Comparison of ENCODE assay signal across 16 cellular contexts in genomic region chr1:23522244-23523013, GRCh38. TPM values are rescaled to one million over a fixed set of nuclear protein-coding genes. Genes with fewer than 3 reads are reported as not detected.
A peak's percentile ranks its signal among the peaks of the same experiment; 100 is the strongest.
DNase-seq lines count a peak whose midpoint lies in the region; ATAC-seq, FAIRE-seq and TF ChIP-seq lines count a peak whose summit lies in the region.
"Had no signal": no experiment of that assay in that cellular context is flagged by ENCODE, and none has a peak within 500 bp of the region (broad histone marks: within the 10 kb centered on the region; RNA-seq: fewer than 3 reads in every experiment).

No MANE protein-coding gene starts in this region.

- TF ChIP-seq CTCF in A549 (IDR thresholded peaks at IDR 0.05) (no peak), PC-9 (conservative IDR thresholded peaks at IDR 0.05) (no peak), kidney (IDR thresholded peaks at IDR 0.05; ENCODE audit: borderline replicate concordance, extremely low read depth, insufficient read depth) (no peak)

- TF ChIP-seq POLR2A in A549 (IDR thresholded peaks at IDR 0.05; ENCODE audit: low read length): no peak

- 86% methylated on average over 7 of the region's 7 CpGs for WGBS in A549 (ENCODE audit: missing lambda C conversion rate)

- intact Hi-C loops in PC-9 (cut with micrococcal nuclease; ENCODE audit: unreplicated experiment): no loop called here
- intact Hi-C loops in kidney (cut with DNase I): no loop called here

- no peak overlapping the region for H3K4me2 ChIP-seq in A549
- peak overlapping the region; percentile 13; the same call in 1 of the 2 replicates for H3K4me2 ChIP-seq in PC-9

- CTCF ChIA-PET in A549 (lab: Yijun Ruan, JAX) (interaction anchor here (0.9 to 9.0 kb wide), 4 partner anchors 15 to 26 kb away, joined by 3 to 70 read pairs (median 10); no protein-coding TSS in a partner anchor), PC-9 (lab: Charles Lee) (no interaction called here)

- no TSS peak for BruUV-seq in PC-9 (replicated peaks; lab: Mats Ljungman, UMichigan)

- H3K4me1 ChIP-seq in A549 (peaks cover 33% of the 10 kb centered on the region), PC-9 (replicated peaks; ENCODE audit: insufficient read depth) (peaks cover 42% of the 10 kb centered on the region), kidney (ENCODE audit: control insufficient read depth in 1 of 2, insufficient read depth in 1 of 2, low read depth in 1 of 2, low read length in 2 of 2) (no peaks in the 10 kb centered on the region)
- H3K4me1 ChIP-seq: psoas muscle had no signal

- no peaks in the 10 kb centered on the region for H4K20me1 ChIP-seq in PC-9 (ENCODE audit: insufficient read depth)

- H3K27me3 ChIP-seq in PC-9 (ENCODE audit: insufficient read depth, low read depth): no peaks in the 10 kb centered on the region

- H2AFZ ChIP-seq in PC-9: no peak overlapping the region

- ATAC-seq in A549: no peak
- ATAC-seq: psoas muscle had no signal

- no peaks in the 10 kb centered on the region for H3K9me2 ChIP-seq in PC-9 (ENCODE audit: insufficient read depth)

- FAIRE-seq in A549 (lab: Jason Lieb, UNC) (no peak), kidney (lab: Jason Lieb, UNC) (no peak)
- FAIRE-seq: frontal cortex, TTC549 had no signal

- POLR2A ChIA-PET in A549 (lab: Yijun Ruan, JAX): no interaction called here
- POLR2A ChIA-PET in PC-9 (lab: Charles Lee; ENCODE audit: unreplicated experiment): no interaction called here

- H3K79me2 ChIP-seq in PC-9 (ENCODE audit: low read depth): peaks cover 22% of the 10 kb centered on the region; the same call in 1 of the 2 replicates

- TF ChIP-seq RAD21 in A549 (conservative IDR thresholded peaks at IDR 0.05 in 1 of 2, IDR thresholded peaks at IDR 0.05 in 1 of 2): no peak

- H3F3A ChIP-seq in PC-9 (ENCODE audit: insufficient read depth, low read depth): peaks cover 25% of the 10 kb centered on the region; the same call in 1 of the 2 replicates

- DNase-seq in A549 (ENCODE audit: low read depth in 1 of 2, low spot score in 1 of 2): no peak
- peak; percentile 81 for DNase-seq in GF-D8 (lab: John Stamatoyannopoulos, UW)
- DNase-seq in PC-9: peak in 1 of 2 experiments; percentile 92
- DNase-seq in fibroblast of gingiva (ENCODE audit: low read depth): peak; percentile 53
- no peak for DNase-seq in kidney glomerular epithelial cell (lab: John Stamatoyannopoulos, UW)
- no peak for DNase-seq in kidney
- DNase-seq in NCI-H187 treated with DMSO at 0.1 percent for 48 hours (lab: John Stamatoyannopoulos, UW): no peak
- no peak for DNase-seq in iPS-NIHi11 (ENCODE audit: low spot score)
- DNase-seq: HCEC 1CT; islet precursor cell; NCI-H1105 treated with DMSO at 0.1 percent for 48 hours; psoas muscle; stimulated activated CD4-positive, alpha-beta T cell treated with anti-CD3 and anti-CD28 coated beads, Interleukin-2, amount 100 ng/mL, for 48 hours; stimulated activated naive CD4-positive, alpha-beta T cell treated with Interleukin-2 at 50 U/mL for 16 hours had no signal

- H3K4me3 ChIP-seq in A549 (no peak overlapping the region), PC-9 (no peak overlapping the region), kidney (ENCODE audit: low read length in 2 of 2) (no peak overlapping the region)
- H3K4me3 ChIP-seq: psoas muscle had no signal

- H3K9me3 ChIP-seq in A549 (no peaks in the 10 kb centered on the region), PC-9 (ENCODE audit: insufficient read depth, low read depth) (no peaks in the 10 kb centered on the region), kidney (ENCODE audit: control insufficient read depth in 1 of 2, low read length in 2 of 2) (no peaks in the 10 kb centered on the region)
- H3K9me3 ChIP-seq: psoas muscle had no signal

- TF ChIP-seq EP300 in A549 (IDR thresholded peaks at IDR 0.05): no peak

- no peak overlapping the region for H3K9ac ChIP-seq in kidney (ENCODE audit: low read length in 2 of 2)

- H3K27ac ChIP-seq in A549 (no peak overlapping the region), PC-9 (peak overlapping the region; percentile 54), kidney (ENCODE audit: low read depth in 2 of 2, low read length in 2 of 2) (no peak overlapping the region)
- H3K27ac ChIP-seq: psoas muscle had no signal

- no peaks in the 10 kb centered on the region for H3K36me3 ChIP-seq in PC-9 (ENCODE audit: low read depth)
- H3K36me3 ChIP-seq in kidney (ENCODE audit: control insufficient read depth in 1 of 2, insufficient read depth in 2 of 2, low read length in 2 of 2): no peaks in the 10 kb centered on the region

TF ChIP-seq in A549, 52 proteins besides CTCF, POLR2A, EP300 and RAD21:
- no peak for TF ChIP-seq TP53 (CRISPR knock-in tag; IDR thresholded peaks at IDR 0.05)
- TF ChIP-seq KDM1A (IDR thresholded peaks at IDR 0.05; ENCODE audit: low read depth): peak; percentile 39; the same call in 1 of the 2 replicates

RNA-seq across cellular contexts. Expression of gene E2F2, which starts 8.6 kb away (rescaled TPM):
- polyA plus RNA-seq in A549 (2011; rRNA removed) (0.90 and 1.6 TPM in 2 replicates), A549 (2017; fragmentation: RNase III; extraction: RNeasy Plus Mini Kit Qiagen cat#74134 plus additional on column Dnase treatment) (3.4 to 3.9 TPM (median 3.4 TPM) in 3 replicates), kidney (ENCODE audit: insufficient read depth, low read depth, low replicate concordance) (not detected)
- polyA plus RNA-seq in A549 (2012; cell fraction: cytosol; rRNA removed): 1.8 and 2.4 TPM in 2 replicates
- polyA plus RNA-seq in A549 (2012; cell fraction: nucleus; rRNA removed): 6.3 and 9.0 TPM in 2 replicates
- 3.0 and 3.3 TPM in 2 replicates for polyA minus RNA-seq in A549 (2011; rRNA and poly(A)+ RNA removed)
- total RNA-seq in PC-9 (2021) (7.6 and 9.0 TPM in 2 replicates), kidney (0.50 TPM)

RNA-seq across cellular contexts. Expression of gene ID3, which starts 36.9 kb away (rescaled TPM):
- 171 and 193 TPM in 2 replicates for polyA plus RNA-seq in A549 (2011; rRNA removed)
- 847 and 922 TPM in 2 replicates for polyA plus RNA-seq in A549 (2012; cell fraction: cytosol; rRNA removed)
- 1,068 and 1,236 TPM in 2 replicates for polyA plus RNA-seq in A549 (2012; cell fraction: nucleus; rRNA removed)
- polyA plus RNA-seq in A549 (2017; fragmentation: RNase III; extraction: RNeasy Plus Mini Kit Qiagen cat#74134 plus additional on column Dnase treatment): 209 to 336 TPM (median 288 TPM) in 3 replicates
- 142 and 176 TPM in 2 replicates for polyA minus RNA-seq in A549 (2011; rRNA and poly(A)+ RNA removed)
- total RNA-seq in PC-9 (2021): 10.4 and 24.7 TPM in 2 replicates
- total RNA-seq in kidney: 97.8 TPM
- 157 TPM for polyA plus RNA-seq in kidney (ENCODE audit: insufficient read depth, low read depth, low replicate concordance)

RNA-seq across cellular contexts. Expression of gene ASAP3, which starts 38.5 kb away (rescaled TPM):
- polyA plus RNA-seq in A549 (2011; rRNA removed) (5.2 and 5.6 TPM in 2 replicates), A549 (2017; fragmentation: RNase III; extraction: RNeasy Plus Mini Kit Qiagen cat#74134 plus additional on column Dnase treatment) (3.9 to 4.9 TPM (median 4.0 TPM) in 3 replicates), kidney (ENCODE audit: insufficient read depth, low read depth, low replicate concordance) (29.9 TPM)
- 4.3 and 5.6 TPM in 2 replicates for polyA plus RNA-seq in A549 (2012; cell fraction: cytosol; rRNA removed)
- 19.5 and 21.2 TPM in 2 replicates for polyA plus RNA-seq in A549 (2012; cell fraction: nucleus; rRNA removed)
- 10.3 and 10.7 TPM in 2 replicates for polyA minus RNA-seq in A549 (2011; rRNA and poly(A)+ RNA removed)
- total RNA-seq in PC-9 (2021) (17.6 and 24.1 TPM in 2 replicates), kidney (37.8 TPM)

Comparison
In these comparisons a context has a peak if more than half of its experiments do, and no peak if none do; other contexts are left out.
1. DNase-seq: peak in GF-D8 (single experiment) and fibroblast of gingiva (single experiment); none in A549 (0 of 2), kidney glomerular epithelial cell (single experiment), kidney (single experiment), NCI-H187 treated with DMSO at 0.1 percent for 48 hours (single experiment) and iPS-NIHi11 (single experiment).